Comparison of ENCODE assay signal across 14 cellular contexts in genomic region chr3:195159117-195159818, GRCh38.
DNase-seq lines count a peak whose midpoint lies in the region; ATAC-seq and TF ChIP-seq lines count a peak whose summit lies in the region.
"Had no signal": no experiment of that assay in that cellular context is flagged by ENCODE, and none has a peak within 500 bp of the region (broad histone marks: within the 10 kb centered on the region; RNA-seq: fewer than 3 reads in every experiment).

No MANE protein-coding gene starts in this region.

- H3K9me3 Mint-ChIP-seq in GM23338 (no peaks in the 10 kb centered on the region), endothelial cell (ENCODE audit: unreplicated experiment) (no peaks in the 10 kb centered on the region)

- TF ChIP-seq POLR2A in tibial nerve (IDR thresholded peaks at IDR 0.05): no peak

- DNase-seq in GM23338 (ENCODE audit: low spot score): no peak
- DNase-seq in endothelial cell (ENCODE audit: low spot score): no peak
- no peak for DNase-seq in lower lobe of right lung
- no peak for DNase-seq in smooth muscle cell (lab: John Stamatoyannopoulos, UW; ENCODE audit: unreplicated experiment)
- no peak for DNase-seq in NCI-H1436 treated with DMSO at 0.1 percent for 48 hours (lab: John Stamatoyannopoulos, UW)
- DNase-seq in tibial nerve (ENCODE audit: low spot score in 2 of 2): no peak
- no peak for DNase-seq in activated gamma-delta T cell treated with Interleukin-2 at 50 U/mL for 16 hours
- DNase-seq: activated gamma-delta T cell, aorta, DMS 273 treated with DMSO at 0.1 percent for 48 hours, NCI-H1694 treated with DMSO at 0.1 percent for 48 hours, NCI-H524 treated with DMSO at 0.1 percent for 48 hours, posterior cingulate gyrus had no signal

- H3K27me3 Mint-ChIP-seq in GM23338 (ENCODE audit: insufficient read depth, low read depth, poor library complexity) (peaks cover 4% of the 10 kb centered on the region), endothelial cell (ENCODE audit: unreplicated experiment) (peaks cover 12% of the 10 kb centered on the region)

- H4K20me1 ChIP-seq in GM23338 (replicated peaks; ENCODE audit: insufficient read depth) (no peaks in the 10 kb centered on the region), smooth muscle cell (ENCODE audit: low read depth) (no peaks in the 10 kb centered on the region)

- H3K4me1 Mint-ChIP-seq in GM23338 (peaks cover 41% of the 10 kb centered on the region), endothelial cell (ENCODE audit: unreplicated experiment) (peaks cover 78% of the 10 kb centered on the region)

- no peak overlapping the region for H3K27ac ChIP-seq in GM23338 (ENCODE audit: low read depth)
- H3K27ac ChIP-seq in lower lobe of right lung: peak overlapping the region; percentile 81
- peak overlapping the region; percentile 88 for H3K27ac ChIP-seq in smooth muscle cell (ENCODE audit: low read depth)
- H3K27ac ChIP-seq in tibial nerve: no peak overlapping the region

- H3K4me2 ChIP-seq in GM23338 (no peak overlapping the region), smooth muscle cell (peak overlapping the region; percentile 76)

- no peak for TF ChIP-seq EP300 in tibial nerve (IDR thresholded peaks at IDR 0.05)

- H3K4me1 ChIP-seq in GM23338 (ENCODE audit: insufficient read depth) (peaks cover 21% of the 10 kb centered on the region), lower lobe of right lung (peaks cover 56% of the 10 kb centered on the region), smooth muscle cell (ENCODE audit: low read depth) (peaks cover 19% of the 10 kb centered on the region), tibial nerve (peaks cover 0 to 32% (median 14%) of the 10 kb centered on the region in 4 donors)

- WGBS in smooth muscle cell (ENCODE audit: low lambda C conversion rate): 93% methylated on average over 10 of the region's 10 CpGs
- 86 to 92% methylated on average over 9 to 10 of the region's 10 CpGs for WGBS in tibial nerve, 2 donors

- no peak overlapping the region for H3K4me3 ChIP-seq in GM23338
- no peak overlapping the region for H3K4me3 ChIP-seq in lower lobe of right lung
- H3K4me3 ChIP-seq in smooth muscle cell: no peak overlapping the region
- H3K4me3 ChIP-seq in tibial nerve: no peak overlapping the region

- H3K27me3 ChIP-seq in GM23338 (ENCODE audit: insufficient read depth) (no peaks in the 10 kb centered on the region), lower lobe of right lung (ENCODE audit: low read depth) (no peaks in the 10 kb centered on the region), smooth muscle cell (ENCODE audit: low read depth) (no peaks in the 10 kb centered on the region), tibial nerve (no peaks in the 10 kb centered on the region)

- H3K36me3 Mint-ChIP-seq in GM23338 (ENCODE audit: low read depth): peaks cover 4% of the 10 kb centered on the region; the same call in 1 of the 3 replicates
- H3K36me3 Mint-ChIP-seq in endothelial cell (ENCODE audit: low read depth, unreplicated experiment): no peaks in the 10 kb centered on the region

- H3K9me3 ChIP-seq in lower lobe of right lung: no peaks in the 10 kb centered on the region
- no peaks in the 10 kb centered on the region for H3K9me3 ChIP-seq in smooth muscle cell (replicated peaks; ENCODE audit: low read depth)
- H3K9me3 ChIP-seq in tibial nerve: no peaks in the 10 kb centered on the region

- no peak for ATAC-seq in GM23338
- ATAC-seq in lower lobe of right lung: no peak
- ATAC-seq in GM21515 (IDR thresholded peaks at IDR 0.05; ENCODE audit: unreplicated experiment): no peak

- intact Hi-C loops in lower lobe of right lung (cut with DNase I): no loop called here

- no peak for TF ChIP-seq CTCF in GM23338 (conservative IDR thresholded peaks at IDR 0.05; ENCODE audit: low read depth in 2 of 2)
- no peak for TF ChIP-seq CTCF in endothelial cell (IDR thresholded peaks at IDR 0.05; ENCODE audit: unreplicated experiment)
- no peak for TF ChIP-seq CTCF in lower lobe of right lung (IDR thresholded peaks at IDR 0.05)
- no peak for TF ChIP-seq CTCF in smooth muscle cell (IDR thresholded peaks at IDR 0.05; ENCODE audit: borderline replicate concordance, insufficient read depth, poor library complexity, severe bottlenecking)
- TF ChIP-seq CTCF in tibial nerve (IDR thresholded peaks at IDR 0.05): no peak

- peak overlapping the region; percentile 2; the same call in 1 of the 2 replicates for H3K27ac Mint-ChIP-seq in GM23338
- H3K27ac Mint-ChIP-seq in endothelial cell (ENCODE audit: unreplicated experiment): peak overlapping the region; percentile 93

- H3K36me3 ChIP-seq in GM23338 (ENCODE audit: insufficient read depth) (no peaks in the 10 kb centered on the region), lower lobe of right lung (no peaks in the 10 kb centered on the region), smooth muscle cell (ENCODE audit: low read depth) (no peaks in the 10 kb centered on the region), tibial nerve (no peaks in the 10 kb centered on the region)

- H3K9ac ChIP-seq in smooth muscle cell (ENCODE audit: low read depth): no peak overlapping the region

- H3K79me2 ChIP-seq in GM23338 (replicated peaks; ENCODE audit: insufficient read depth) (peaks cover 20% of the 10 kb centered on the region), smooth muscle cell (ENCODE audit: low read depth) (no peaks in the 10 kb centered on the region)

- H2AFZ ChIP-seq in GM23338: no peak overlapping the region
- no peak overlapping the region for H2AFZ ChIP-seq in smooth muscle cell (ENCODE audit: low read depth)

- H3K9me2 ChIP-seq in GM23338 (ENCODE audit: insufficient read depth): no peaks in the 10 kb centered on the region

- H3K4me3 Mint-ChIP-seq in GM23338 (no peak overlapping the region), endothelial cell (ENCODE audit: unreplicated experiment) (peak overlapping the region; percentile 0)

- H3F3A ChIP-seq in GM23338 (replicated peaks; ENCODE audit: low read depth) (no peaks in the 10 kb centered on the region), smooth muscle cell (ENCODE audit: low read depth) (peaks cover 11% of the 10 kb centered on the region)

TF ChIP-seq in GM23338, 12 proteins besides CTCF, POLR2A, EP300 and RAD21:
- TF ChIP-seq EZH2phosphoT487 (IDR thresholded peaks at IDR 0.05; ENCODE audit: unreplicated experiment) (no peak), POLR2AphosphoS5 (IDR thresholded peaks at IDR 0.05; ENCODE audit: low read depth) (no peak)

Comparison
In these comparisons a context has a peak if more than half of its experiments do, and no peak if none do; other contexts are left out.
1. H3K27ac ChIP-seq: peak in lower lobe of right lung (single experiment) and smooth muscle cell (single experiment); none in GM23338 (single experiment) and tibial nerve (0 of 4).